In genomic region chr3:63911395-63911900, GRCh38 we compare ENCODE assay signal across 8 cellular contexts. TPM values are rescaled to one million over a fixed set of nuclear protein-coding genes. Genes with fewer than 3 reads are reported as not detected.
DNase-seq lines count a peak whose midpoint lies in the region; ATAC-seq and TF ChIP-seq lines count a peak whose summit lies in the region.

No MANE protein-coding gene starts in this region.

- H3K36me3 Mint-ChIP-seq in CD8-positive, alpha-beta T cell: peaks cover 20% of the 10 kb centered on the region
- H3K36me3 Mint-ChIP-seq in T-helper 2 cell treated with Interferon-gamma antibody and Interleukin-4, amounts not matched to agents 5 μg/mL and 100 μg/mL, for 36 hours (ENCODE audit: low read depth): peaks cover 21% of the 10 kb centered on the region

- intact Hi-C loops in CD8-positive, alpha-beta T cell (cut with DNase I, micrococcal nuclease): no loop called here

- WGBS in gastroesophageal sphincter (ENCODE audit: low coverage in 1 of 2), 2 donors: 5% methylated on average over 5 to 7 of the region's 24 CpGs

- no peak for TF ChIP-seq CTCF in CD8-positive, alpha-beta T cell (IDR thresholded peaks at IDR 0.05)
- TF ChIP-seq CTCF in gastroesophageal sphincter (IDR thresholded peaks at IDR 0.05): no peak

- H3K4me3 ChIP-seq in CD8-positive, alpha-beta T cell (ENCODE audit: low read depth, low read length): peak overlapping the region; percentile 85
- H3K4me3 ChIP-seq in HAP-1 (peak overlapping the region; percentile 55), gastroesophageal sphincter (peak overlapping the region; percentile 50 to 59), skin epidermis (peak overlapping the region; percentile 49 to 97 (median 82))

- POLR2A ChIA-PET in CD8-positive, alpha-beta T cell (lab: Charles Lee): interaction anchor here (1.0 to 1.6 kb wide), 9 partner anchors 9 to 111 kb away, joined by 3 to 13 read pairs (median 4); partner anchors contain the start of genes ATXN7 and THOC7

- no peaks in the 10 kb centered on the region for H3K36me3 ChIP-seq in CD8-positive, alpha-beta T cell (ENCODE audit: insufficient read depth, low read length)
- H3K36me3 ChIP-seq in HAP-1 (replicated peaks) (peaks cover 14% of the 10 kb centered on the region), gastroesophageal sphincter (peaks cover 0 to 6% of the 10 kb centered on the region in 2 donors)

- no peaks in the 10 kb centered on the region for H3K9me3 Mint-ChIP-seq in CD8-positive, alpha-beta T cell
- no peaks in the 10 kb centered on the region for H3K9me3 Mint-ChIP-seq in T-helper 2 cell treated with Interferon-gamma antibody and Interleukin-4, amounts not matched to agents 5 μg/mL and 100 μg/mL, for 36 hours

- H3K9me3 ChIP-seq in CD8-positive, alpha-beta T cell (ENCODE audit: low read length): no peaks in the 10 kb centered on the region
- H3K9me3 ChIP-seq in HAP-1 (no peaks in the 10 kb centered on the region), gastroesophageal sphincter (no peaks in the 10 kb centered on the region)

- peaks cover 40% of the 10 kb centered on the region for H3K4me1 Mint-ChIP-seq in CD8-positive, alpha-beta T cell (ENCODE audit: low read depth)
- H3K4me1 Mint-ChIP-seq in T-helper 2 cell treated with Interferon-gamma antibody and Interleukin-4, amounts not matched to agents 5 μg/mL and 100 μg/mL, for 36 hours (ENCODE audit: low read depth): peaks cover 36% of the 10 kb centered on the region

- peak overlapping the region; percentile 87 for H3K4me3 Mint-ChIP-seq in CD8-positive, alpha-beta T cell
- H3K4me3 Mint-ChIP-seq in T-helper 2 cell treated with Interferon-gamma antibody and Interleukin-4, amounts not matched to agents 5 μg/mL and 100 μg/mL, for 36 hours: peak overlapping the region; percentile 94

- in situ Hi-C loops in HAP-1 (cut with MboI; ENCODE audit: low sequenced_read_pairs): no loop called here

- H3K27me3 ChIP-seq in CD8-positive, alpha-beta T cell (ENCODE audit: insufficient read depth, low read length): no peaks in the 10 kb centered on the region
- H3K27me3 ChIP-seq in HAP-1 (ENCODE audit: low read depth): no peaks in the 10 kb centered on the region
- no peaks in the 10 kb centered on the region for H3K27me3 ChIP-seq in gastroesophageal sphincter

- CTCF ChIA-PET in CD8-positive, alpha-beta T cell (lab: Charles Lee): interaction anchor here (1.4 kb wide), 1 partner anchor 51 kb away, joined by 3 read pairs; no protein-coding TSS in a partner anchor

- peak overlapping the region; percentile 94 for H3K27ac Mint-ChIP-seq in CD8-positive, alpha-beta T cell
- H3K27ac Mint-ChIP-seq in T-helper 2 cell treated with Interferon-gamma antibody and Interleukin-4, amounts not matched to agents 5 μg/mL and 100 μg/mL, for 36 hours: peak overlapping the region; percentile 99

- no peak for DNase-seq in CD8-positive, alpha-beta T cell
- DNase-seq in HAP-1 (ENCODE audit: low spot score in 2 of 2) (no peak), DMS114 treated with DMSO at 0.1 percent for 48 hours (lab: John Stamatoyannopoulos, UW; ENCODE audit: unreplicated experiment) (no peak), ecto neural progenitor cell (ENCODE audit: low spot score) (no peak)
- no peak for DNase-seq in T-helper 2 cell treated with Interferon-gamma antibody and Interleukin-4, amounts not matched to agents 5 μg/mL and 100 μg/mL, for 36 hours (ENCODE audit: low spot score)

- TF ChIP-seq POLR2A in gastroesophageal sphincter (IDR thresholded peaks at IDR 0.05): no peak

- no peaks in the 10 kb centered on the region for H3K27me3 Mint-ChIP-seq in CD8-positive, alpha-beta T cell (ENCODE audit: low read depth)
- H3K27me3 Mint-ChIP-seq in T-helper 2 cell treated with Interferon-gamma antibody and Interleukin-4, amounts not matched to agents 5 μg/mL and 100 μg/mL, for 36 hours (ENCODE audit: low read depth): no peaks in the 10 kb centered on the region

- H3K27ac ChIP-seq in CD8-positive, alpha-beta T cell (ENCODE audit: low read depth, low read length): peak overlapping the region; percentile 84
- H3K27ac ChIP-seq in gastroesophageal sphincter (peak overlapping the region; percentile 78 to 100 (median 95)), skin epidermis (peak overlapping the region; percentile 72 to 100 (median 98))

- TF ChIP-seq EP300 in gastroesophageal sphincter (IDR thresholded peaks at IDR 0.05): no peak

- H3K4me1 ChIP-seq in CD8-positive, alpha-beta T cell (ENCODE audit: insufficient read depth, low read length): peaks cover 15% of the 10 kb centered on the region
- H3K4me1 ChIP-seq in HAP-1 (peaks cover 18% of the 10 kb centered on the region), gastroesophageal sphincter (peaks cover 3 to 34% (median 9%) of the 10 kb centered on the region in 3 donors)

- ATAC-seq in CD8-positive, alpha-beta T cell: peak; percentile 28
- ATAC-seq in gastroesophageal sphincter: no peak
- no peak for ATAC-seq in HG03342 (IDR thresholded peaks at IDR 0.05; ENCODE audit: unreplicated experiment)

RNA-seq across cellular contexts. Expression of gene SCAANT1, which starts 0.7 kb away (rescaled TPM):
- total RNA-seq in CD8-positive, alpha-beta T cell: not detected
- total RNA-seq in gastroesophageal sphincter: not detected

RNA-seq across cellular contexts. Expression of gene ATXN7, which starts 47.8 kb away (rescaled TPM):
- 100 to 1,000 TPM; 273 to 278 TPM for total RNA-seq in CD8-positive, alpha-beta T cell
- 10 to 100 TPM; 15.5 to 36.3 (median 19.8) TPM for total RNA-seq in gastroesophageal sphincter

RNA-seq across cellular contexts. Expression of gene THOC7, which starts 47.8 kb away (rescaled TPM):
- 10 to 100 TPM; 23.0 to 25.5 TPM for total RNA-seq in CD8-positive, alpha-beta T cell
- 10 to 100 TPM; 61.4 to 84.4 (median 81.1) TPM for total RNA-seq in gastroesophageal sphincter

Comparison
In these comparisons a context has a peak if more than half of its experiments do, and no peak if none do; other contexts are left out.
1. RNA of gene ATXN7, which starts 47.8 kb away (total RNA-seq): 273 to 278 TPM in CD8-positive, alpha-beta T cell; 15.5 to 36.3 TPM in gastroesophageal sphincter; every median in the first group is over 4 times any median in the second.
2. Peak in every context shown above with its lines, with median percentiles within 50 percentile points of each other: H3K27ac ChIP-seq and H3K4me3 ChIP-seq.